11 cellular contexts compared by ENCODE assay signal in genomic region chrX:6184900-6185515, GRCh38. TPM values are rescaled to one million over a fixed set of nuclear protein-coding genes. Genes with fewer than 3 reads are reported as not detected.
A peak's percentile ranks its signal among the peaks of the same experiment; 100 is the strongest.
DNase-seq lines count a peak whose midpoint lies in the region; ATAC-seq lines count a peak whose summit lies in the region.
"Had no signal": no experiment of that assay in that cellular context is flagged by ENCODE, and none has a peak within 500 bp of the region (broad histone marks: within the 10 kb centered on the region; RNA-seq: fewer than 3 reads in every experiment).

No MANE protein-coding gene starts in this region.

- in situ Hi-C loops in ACHN (cut with HindIII; ENCODE audit: low pct_ligation_motif_present, low pct_unique_long_range_greater_than_20kb, low sequenced_read_pairs): no loop called here

- DNase-seq in NCI-H748 (lab: John Stamatoyannopoulos, UW; ENCODE audit: unreplicated experiment) (peak; percentile 51), NCI-H748 treated with DMSO at 0.1 percent for 48 hours (lab: John Stamatoyannopoulos, UW) (no peak), T1000 (lab: John Stamatoyannopoulos, UW) (peak; percentile 3), ureter (ENCODE audit: low spot score) (peak; percentile 46), ACHN (no peak)
- no peak for DNase-seq in stimulated activated CD4-positive, alpha-beta T cell treated with anti-CD3 and anti-CD28 coated beads, Interleukin-2, amount 100 ng/mL, for 48 hours
- no peak for DNase-seq in stimulated activated CD4-positive, alpha-beta T cell treated with anti-CD3 and anti-CD28 coated beads, Interleukin-4, amount 100 ng/mL, for 24 hours
- DNase-seq: natural killer cell, NCI-H1048, T-cell had no signal

- ATAC-seq in HG02970 (IDR thresholded peaks at IDR 0.05; ENCODE audit: low FRiP score, unreplicated experiment): peak; percentile 96
- ATAC-seq: natural killer cell, T-cell had no signal

RNA-seq across cellular contexts. Expression of gene NLGN4X, which starts 43.7 kb away (rescaled TPM):
- total RNA-seq in ureter: 5.9 TPM
- total RNA-seq: natural killer cell had no signal

Comparison
In these comparisons a context has a peak if more than half of its experiments do, and no peak if none do; other contexts are left out.
1. DNase-seq: peak in NCI-H748 (single experiment), T1000 (single experiment) and ureter (single experiment); none in NCI-H748 treated with DMSO at 0.1 percent for 48 hours (single experiment), stimulated activated CD4-positive, alpha-beta T cell treated with anti-CD3 and anti-CD28 coated beads, Interleukin-2, amount 100 ng/mL, for 48 hours (0 of 2), ACHN (single experiment) and stimulated activated CD4-positive, alpha-beta T cell treated with anti-CD3 and anti-CD28 coated beads, Interleukin-4, amount 100 ng/mL, for 24 hours (single experiment).